30 cellular contexts compared by ENCODE assay signal in the genomic region with DNA sequence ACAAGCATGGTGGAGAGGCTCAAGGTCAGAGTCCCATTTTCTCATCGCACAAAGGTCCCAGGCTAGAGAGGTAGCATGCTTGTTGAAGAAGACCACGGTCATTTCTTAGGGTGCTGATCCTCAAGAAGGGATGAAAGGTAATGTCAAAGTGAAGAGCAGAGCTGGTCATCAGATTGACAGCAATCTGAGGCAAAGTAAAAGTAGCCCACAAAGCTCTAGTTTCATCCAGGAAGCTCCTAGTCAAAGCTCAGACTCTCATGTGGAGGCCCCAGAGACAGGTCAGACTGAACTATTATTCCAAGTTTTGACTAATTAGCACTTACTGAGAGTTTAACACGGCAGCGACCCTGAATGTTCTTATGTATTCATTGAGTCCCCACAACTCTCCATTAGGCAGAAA.
"Had no signal": no experiment of that assay in that cellular context is flagged by ENCODE, and none has a peak within 500 bp of the region (broad histone marks: within the 10 kb centered on the region; RNA-seq: fewer than 3 reads in every experiment).

No MANE protein-coding gene starts in this region.

- H3K4me1 ChIP-seq: parathyroid adenoma, psoas muscle, right lobe of liver, sigmoid colon, stomach, thyroid gland, tibial nerve, upper lobe of right lung, uterus had no signal

- H3K9me3 ChIP-seq: neutrophil, ovary, psoas muscle, right lobe of liver, sigmoid colon, stomach, thoracic aorta, thyroid gland, tibial nerve, upper lobe of right lung, uterus had no signal

- DNase-seq: naive thymus-derived CD8-positive, alpha-beta T cell; nephron progenitor cell; nucleus accumbens; ovary; posterior cingulate gyrus; psoas muscle; right cardiac atrium; right lobe of liver; sigmoid colon; small intestine; stimulated activated CD4-positive, alpha-beta T cell treated with anti-CD3 and anti-CD28 coated beads, Interleukin-15, amount 100 ng/mL, for 24 hours; stimulated activated CD4-positive, alpha-beta T cell treated with anti-CD3 and anti-CD28 coated beads, Interleukin-2, amount 100 ng/mL, for 24 hours; stimulated activated CD4-positive, alpha-beta T cell treated with anti-CD3 and anti-CD28 coated beads, Interleukin-2, amount 100 ng/mL, for 48 hours; stimulated activated CD4-positive, alpha-beta T cell treated with anti-CD3 and anti-CD28 coated beads, Interleukin-4, amount 100 ng/mL, for 24 hours; stimulated activated naive B cell treated with anti-CD40 and anti-IgM and Interleukin-4, amounts not matched to agents 10 μg/mL and 1 μg/mL and 100 μg/mL, for 72 hours; stimulated activated naive CD4-positive, alpha-beta T cell treated with Interleukin-2 at 50 U/mL for 16 hours; stomach; thyroid gland; upper lobe of right lung; uterus had no signal

- H3K4me3 ChIP-seq: ovary, psoas muscle, right lobe of liver, sigmoid colon, stomach, thoracic aorta, thyroid gland, tibial nerve, upper lobe of right lung, uterus had no signal

- H3K9ac ChIP-seq: parathyroid adenoma had no signal

- H3K27ac Mint-ChIP-seq: naive thymus-derived CD8-positive, alpha-beta T cell; natural killer cell treated with Interleukin-12 subunit alpha and Interleukin-12 subunit beta and Interleukin-15 and Interleukin-18, amount 100 ng/mL, for 72 hours; nephron progenitor cell; progenitor cell of endocrine pancreas; stimulated activated effector memory CD8-positive, alpha-beta T cell treated with anti-CD3 and anti-CD28 coated beads, Interleukin-12 subunit alpha, Interleukin-12 subunit beta, amount 100 ng/mL, for 72 hours; stimulated activated naive B cell treated with anti-CD40 and anti-IgM and Interleukin-4, amounts not matched to agents 10 μg/mL and 1 μg/mL and 100 μg/mL, for 72 hours; stimulated activated naive CD8-positive, alpha-beta T cell treated with anti-CD3 and anti-CD28 coated beads, Interleukin-15, Interleukin-2, amounts not matched to agents 100 ng/mL and 50 ng/mL, for 24 hours; type B pancreatic cell had no signal

- H3K36me3 Mint-ChIP-seq: naive thymus-derived CD8-positive, alpha-beta T cell; natural killer cell treated with Interleukin-12 subunit alpha and Interleukin-12 subunit beta and Interleukin-15 and Interleukin-18, amount 100 ng/mL, for 72 hours; stimulated activated effector memory CD8-positive, alpha-beta T cell treated with anti-CD3 and anti-CD28 coated beads, Interleukin-12 subunit alpha, Interleukin-12 subunit beta, amount 100 ng/mL, for 72 hours; stimulated activated naive B cell treated with anti-CD40 and anti-IgM and Interleukin-4, amounts not matched to agents 10 μg/mL and 1 μg/mL and 100 μg/mL, for 72 hours; type B pancreatic cell had no signal

- H3K4me3 Mint-ChIP-seq: naive thymus-derived CD8-positive, alpha-beta T cell; natural killer cell treated with Interleukin-12 subunit alpha and Interleukin-12 subunit beta and Interleukin-15 and Interleukin-18, amount 100 ng/mL, for 72 hours; nephron progenitor cell; neural crest cell; stimulated activated effector memory CD8-positive, alpha-beta T cell treated with anti-CD3 and anti-CD28 coated beads, Interleukin-12 subunit alpha, Interleukin-12 subunit beta, amount 100 ng/mL, for 72 hours; stimulated activated naive B cell treated with anti-CD40 and anti-IgM and Interleukin-4, amounts not matched to agents 10 μg/mL and 1 μg/mL and 100 μg/mL, for 72 hours; stimulated activated naive CD8-positive, alpha-beta T cell treated with anti-CD3 and anti-CD28 coated beads, Interleukin-15, Interleukin-2, amounts not matched to agents 100 ng/mL and 50 ng/mL, for 24 hours; type B pancreatic cell had no signal

- H3K36me3 ChIP-seq: neutrophil, ovary, right lobe of liver, sigmoid colon, stomach, thoracic aorta, thyroid gland, tibial nerve, upper lobe of right lung, uterus had no signal

- H3K27ac ChIP-seq: neutrophil, ovary, parathyroid adenoma, psoas muscle, right lobe of liver, sigmoid colon, stomach, thoracic aorta, thyroid gland, tibial nerve, upper lobe of right lung, uterus had no signal

- H2AFZ ChIP-seq: parathyroid adenoma had no signal

- H3K79me2 ChIP-seq: parathyroid adenoma had no signal

- FAIRE-seq: small intestine had no signal

- H3K4me1 Mint-ChIP-seq: naive thymus-derived CD8-positive, alpha-beta T cell; neural crest cell; stimulated activated effector memory CD8-positive, alpha-beta T cell treated with anti-CD3 and anti-CD28 coated beads, Interleukin-12 subunit alpha, Interleukin-12 subunit beta, amount 100 ng/mL, for 72 hours; stimulated activated naive B cell treated with anti-CD40 and anti-IgM and Interleukin-4, amounts not matched to agents 10 μg/mL and 1 μg/mL and 100 μg/mL, for 72 hours had no signal

- H3K9me3 Mint-ChIP-seq: naive thymus-derived CD8-positive, alpha-beta T cell; natural killer cell treated with Interleukin-12 subunit alpha and Interleukin-12 subunit beta and Interleukin-15 and Interleukin-18, amount 100 ng/mL, for 72 hours; nephron progenitor cell; neural crest cell; stimulated activated effector memory CD8-positive, alpha-beta T cell treated with anti-CD3 and anti-CD28 coated beads, Interleukin-12 subunit alpha, Interleukin-12 subunit beta, amount 100 ng/mL, for 72 hours; stimulated activated naive B cell treated with anti-CD40 and anti-IgM and Interleukin-4, amounts not matched to agents 10 μg/mL and 1 μg/mL and 100 μg/mL, for 72 hours; stimulated activated naive CD8-positive, alpha-beta T cell treated with anti-CD3 and anti-CD28 coated beads, Interleukin-15, Interleukin-2, amounts not matched to agents 100 ng/mL and 50 ng/mL, for 24 hours; type B pancreatic cell had no signal

- H3K27me3 ChIP-seq: neutrophil, ovary, right lobe of liver, sigmoid colon, stomach, thyroid gland, tibial nerve, upper lobe of right lung, uterus had no signal

- ATAC-seq: naive thymus-derived CD8-positive, alpha-beta T cell; natural killer cell treated with Interleukin-12 subunit alpha and Interleukin-12 subunit beta and Interleukin-15 and Interleukin-18, amount 100 ng/mL, for 72 hours; psoas muscle; right cardiac atrium; right lobe of liver; stimulated activated effector memory CD8-positive, alpha-beta T cell treated with anti-CD3 and anti-CD28 coated beads, Interleukin-12 subunit alpha, Interleukin-12 subunit beta, amount 100 ng/mL, for 72 hours; stimulated activated naive B cell treated with anti-CD40 and anti-IgM and Interleukin-4, amounts not matched to agents 10 μg/mL and 1 μg/mL and 100 μg/mL, for 72 hours; upper lobe of right lung had no signal
